ENCODE assay signal across 27 cellular contexts in the genomic region with DNA sequence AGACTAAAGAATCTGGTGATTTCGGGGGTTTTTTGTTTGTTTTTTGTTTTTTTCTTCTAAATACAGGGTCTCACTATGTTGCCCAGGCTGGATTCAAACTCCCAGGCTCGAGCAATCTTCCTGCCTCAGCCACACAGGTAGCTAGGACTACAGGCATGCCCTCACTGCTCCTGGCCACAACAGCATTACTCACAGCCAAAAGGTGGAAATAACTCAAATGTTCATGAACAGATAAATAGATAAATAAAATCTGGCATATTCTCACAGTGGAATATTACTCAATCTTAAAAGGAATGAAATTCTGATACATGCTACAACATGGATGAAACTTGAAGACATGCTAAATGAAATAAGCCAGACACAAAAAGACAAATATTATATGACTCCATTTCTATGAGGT.
"Had no signal": no experiment of that assay in that cellular context is flagged by ENCODE, and none has a peak within 500 bp of the region (broad histone marks: within the 10 kb centered on the region; RNA-seq: fewer than 3 reads in every experiment).

No MANE protein-coding gene starts in this region.

- H3K4me3 Mint-ChIP-seq: dendritic cell treated with granulocyte-macrophage colony-stimulating factor and Interleukin-4, amounts not matched to agents 40 ng/mL and 50 ng/mL, for 4 days; effector memory CD8-positive, alpha-beta T cell; endodermal cell had no signal

- H3K4me1 ChIP-seq: colonic mucosa, esophagus muscularis mucosa, gastrocnemius medialis, gastroesophageal sphincter, heart left ventricle, heart right ventricle had no signal

- H3K9me3 ChIP-seq: colonic mucosa, esophagus squamous epithelium, gastrocnemius medialis had no signal

- H3K27ac ChIP-seq: colonic mucosa, coronary artery, dorsolateral prefrontal cortex, epithelial cell of prostate, esophagus muscularis mucosa, esophagus squamous epithelium, foreskin keratinocyte, gastrocnemius medialis, gastroesophageal sphincter, heart left ventricle, heart right ventricle had no signal

- FAIRE-seq: colon, endometrium, endothelial cell of umbilical vein had no signal

- H3K9me3 Mint-ChIP-seq: dendritic cell treated with granulocyte-macrophage colony-stimulating factor and Interleukin-4, amounts not matched to agents 40 ng/mL and 50 ng/mL, for 4 days; effector memory CD8-positive, alpha-beta T cell had no signal

- DNase-seq: colonic mucosa; cortex of kidney; dermis blood vessel endothelial cell; dorsolateral prefrontal cortex; effector CD4-positive, alpha-beta T cell; effector CD8-positive, alpha-beta T cell; effector memory CD4-positive, alpha-beta T cell; effector memory CD8-positive, alpha-beta T cell; endodermal cell; erythroblast; esophagus squamous epithelium; foreskin fibroblast; foreskin melanocyte; gastrocnemius medialis; glutamatergic neuron; head of caudate nucleus; heart left ventricle; heart right ventricle had no signal

- H3K27me3 ChIP-seq: colonic mucosa, dorsolateral prefrontal cortex, esophagus muscularis mucosa, esophagus squamous epithelium, foreskin keratinocyte, gastrocnemius medialis, gastroesophageal sphincter, heart left ventricle, heart right ventricle had no signal

- H3K27ac Mint-ChIP-seq: dendritic cell treated with granulocyte-macrophage colony-stimulating factor and Interleukin-4, amounts not matched to agents 40 ng/mL and 50 ng/mL, for 4 days; effector memory CD8-positive, alpha-beta T cell; endodermal cell had no signal

- H3K36me3 ChIP-seq: colonic mucosa, esophagus muscularis mucosa, esophagus squamous epithelium, gastrocnemius medialis, gastroesophageal sphincter, heart left ventricle, heart right ventricle had no signal

- H3K4me3 ChIP-seq: colonic mucosa, coronary artery, dorsolateral prefrontal cortex, esophagus muscularis mucosa, esophagus squamous epithelium, gastrocnemius medialis, gastroesophageal sphincter, heart left ventricle, heart right ventricle had no signal
